Comparison of ENCODE assay signal across 21 cellular contexts in the genomic region with DNA sequence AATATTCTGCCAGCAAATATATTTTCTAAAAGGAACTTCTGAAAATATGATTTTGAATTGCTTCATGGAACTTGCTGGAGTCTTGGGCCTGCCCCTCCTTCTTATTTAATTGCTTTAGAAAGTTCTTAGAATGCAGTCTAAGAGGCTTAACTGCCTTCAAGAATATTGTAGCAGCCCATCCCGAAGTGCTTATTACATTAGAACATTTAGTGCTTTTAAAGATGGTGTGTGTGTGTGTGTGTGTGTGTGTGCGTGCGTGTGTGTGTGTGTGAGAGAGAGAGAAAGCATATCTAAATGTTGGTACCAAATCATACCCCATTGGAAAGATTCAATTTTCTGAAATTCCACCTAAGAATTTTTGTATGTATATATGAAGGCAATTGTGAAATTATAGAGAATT.
DNase-seq lines count a peak whose midpoint lies in the region; ATAC-seq and TF ChIP-seq lines count a peak whose summit lies in the region.
"Had no signal": no experiment of that assay in that cellular context is flagged by ENCODE, and none has a peak within 500 bp of the region (broad histone marks: within the 10 kb centered on the region; RNA-seq: fewer than 3 reads in every experiment).

No MANE protein-coding gene starts in this region.

- H3K4me3 Mint-ChIP-seq in activated CD4-positive, alpha-beta T cell treated with anti-CD3 and anti-CD28 coated beads, Interleukin-2, amount 10 ng/mL, durations not matched to agents 24 days and 14 days = no peak overlapping the region
- no peak overlapping the region for H3K4me3 Mint-ChIP-seq in mesothelial cell of epicardium
- H3K4me3 Mint-ChIP-seq: B cell; CD8-positive, alpha-beta T cell; HFFc6; IgD-negative memory B cell had no signal

- H3K4me3 ChIP-seq in tibial nerve = no peak overlapping the region
- H3K4me3 ChIP-seq: A549; BLaER1 treated with 17β-estradiol and CSF1 and Interleukin-3, amounts not matched to agents 10 nM and 100 nM had no signal

- ATAC-seq in HG03442 (IDR thresholded peaks at IDR 0.05; ENCODE audit: unreplicated experiment) = no peak
- no peak for ATAC-seq in activated naive CD4-positive, alpha-beta T cell treated with anti-CD3 and anti-CD28 coated beads, Interleukin-2, amount 50 U/mL, for 72 hours
- ATAC-seq: A549; CD8-positive, alpha-beta T cell; HCT116; HepG2 had no signal

- no peak for TF ChIP-seq EP300 in tibial nerve (IDR thresholded peaks at IDR 0.05)

- no peaks in the 10 kb centered on the region for H3K9me3 Mint-ChIP-seq in activated CD4-positive, alpha-beta T cell treated with anti-CD3 and anti-CD28 coated beads, Interleukin-2, amount 10 ng/mL, durations not matched to agents 24 days and 14 days
- peaks cover 4% of the 10 kb centered on the region for H3K9me3 Mint-ChIP-seq in mesothelial cell of epicardium
- H3K9me3 Mint-ChIP-seq in activated naive CD4-positive, alpha-beta T cell treated with anti-CD3 and anti-CD28 coated beads, Interleukin-2, amount 50 U/mL, for 72 hours = peaks cover 9 to 12% of the 10 kb centered on the region in 2 donors
- H3K9me3 Mint-ChIP-seq: CD8-positive, alpha-beta T cell had no signal

- intact Hi-C loops in activated CD4-positive, alpha-beta T cell treated with anti-CD3 and anti-CD28 coated beads, Interleukin-2, amount 10 ng/mL, durations not matched to agents 24 days and 14 days (cut with micrococcal nuclease) = no loop called here

- 78 to 80% methylated on average over 3 of the region's 3 CpGs for WGBS in tibial nerve, 2 donors

- no peak overlapping the region for H3K27ac Mint-ChIP-seq in activated CD4-positive, alpha-beta T cell treated with anti-CD3 and anti-CD28 coated beads, Interleukin-2, amount 10 ng/mL, durations not matched to agents 24 days and 14 days
- H3K27ac Mint-ChIP-seq in mesothelial cell of epicardium = peak overlapping the region; percentile 64
- no peak overlapping the region for H3K27ac Mint-ChIP-seq in activated naive CD4-positive, alpha-beta T cell treated with anti-CD3 and anti-CD28 coated beads, Interleukin-2, amount 50 U/mL, for 72 hours
- H3K27ac Mint-ChIP-seq: B cell; CD8-positive, alpha-beta T cell; HFFc6; IgD-negative memory B cell had no signal

- TF ChIP-seq POLR2A in tibial nerve (IDR thresholded peaks at IDR 0.05) = no peak

- no peaks in the 10 kb centered on the region for H3K36me3 Mint-ChIP-seq in activated CD4-positive, alpha-beta T cell treated with anti-CD3 and anti-CD28 coated beads, Interleukin-2, amount 10 ng/mL, durations not matched to agents 24 days and 14 days (ENCODE audit: low read depth)
- H3K36me3 Mint-ChIP-seq in mesothelial cell of epicardium = no peaks in the 10 kb centered on the region
- H3K36me3 Mint-ChIP-seq in activated naive CD4-positive, alpha-beta T cell treated with anti-CD3 and anti-CD28 coated beads, Interleukin-2, amount 50 U/mL, for 72 hours = no peaks in the 10 kb centered on the region
- H3K36me3 Mint-ChIP-seq: CD8-positive, alpha-beta T cell; IgD-negative memory B cell had no signal

- H3K27me3 ChIP-seq in tibial nerve = no peaks in the 10 kb centered on the region
- H3K27me3 ChIP-seq: BLaER1 treated with 17β-estradiol and CSF1 and Interleukin-3, amounts not matched to agents 10 nM and 100 nM had no signal

- peak; percentile 4 for DNase-seq in activated CD4-positive, alpha-beta T cell treated with anti-CD3 and anti-CD28 coated beads, Interleukin-2, amount 10 ng/mL, durations not matched to agents 24 days and 14 days
- no peak for DNase-seq in activated CD4-positive, alpha-beta T cell treated with anti-CD3 and anti-CD28 coated beads, Interleukin-2, amount 50 U/mL, for 1 hour
- no peak for DNase-seq in epithelial cell of prostate (ENCODE audit: low read depth, low spot score)
- no peak for DNase-seq in mesothelial cell of epicardium (ENCODE audit: low spot score in 2 of 2, unreplicated experiment in 2 of 2)
- DNase-seq in activated naive CD4-positive, alpha-beta T cell treated with anti-CD3 and anti-CD28 coated beads, Interleukin-2, amount 50 U/mL, for 72 hours (ENCODE audit: low spot score in 2 of 2) = no peak
- no peak for DNase-seq in DMS114 treated with DMSO at 0.1 percent for 48 hours (lab: John Stamatoyannopoulos, UW; ENCODE audit: unreplicated experiment)
- DNase-seq in tibial nerve (ENCODE audit: low spot score in 2 of 2) = no peak
- DNase-seq: CD8-positive, alpha-beta T cell; DMS 273 treated with DMSO at 0.1 percent for 48 hours; GDM1; GOT3; H7; HFFc6 had no signal

- H3K4me1 Mint-ChIP-seq in activated CD4-positive, alpha-beta T cell treated with anti-CD3 and anti-CD28 coated beads, Interleukin-2, amount 10 ng/mL, durations not matched to agents 24 days and 14 days = no peaks in the 10 kb centered on the region
- peaks cover 44% of the 10 kb centered on the region for H3K4me1 Mint-ChIP-seq in mesothelial cell of epicardium
- H3K4me1 Mint-ChIP-seq: B cell, IgD-negative memory B cell had no signal

- H3K4me1 ChIP-seq in tibial nerve = no peaks in the 10 kb centered on the region
- H3K4me1 ChIP-seq: A549; BLaER1 treated with 17β-estradiol and CSF1 and Interleukin-3, amounts not matched to agents 10 nM and 100 nM had no signal

- H3K27me3 Mint-ChIP-seq in activated CD4-positive, alpha-beta T cell treated with anti-CD3 and anti-CD28 coated beads, Interleukin-2, amount 10 ng/mL, durations not matched to agents 24 days and 14 days = no peaks in the 10 kb centered on the region
- no peaks in the 10 kb centered on the region for H3K27me3 Mint-ChIP-seq in mesothelial cell of epicardium (ENCODE audit: low read depth)
- H3K27me3 Mint-ChIP-seq: IgD-negative memory B cell had no signal

- TF ChIP-seq CTCF in mesothelial cell of epicardium (IDR thresholded peaks at IDR 0.05; ENCODE audit: unreplicated experiment) = no peak
- TF ChIP-seq CTCF in tibial nerve (IDR thresholded peaks at IDR 0.05) = no peak

- no peaks in the 10 kb centered on the region for H3K9me3 ChIP-seq in tibial nerve
- H3K9me3 ChIP-seq: A549 had no signal

- H3K27ac ChIP-seq in epithelial cell of prostate (peak overlapping the region; percentile 36), tibial nerve (no peak overlapping the region)
- H3K27ac ChIP-seq: 22Rv1; A549; BLaER1 treated with 17β-estradiol and CSF1 and Interleukin-3, amounts not matched to agents 10 nM and 100 nM had no signal

- no peaks in the 10 kb centered on the region for H3K36me3 ChIP-seq in tibial nerve
- H3K36me3 ChIP-seq: BLaER1 treated with 17β-estradiol and CSF1 and Interleukin-3, amounts not matched to agents 10 nM and 100 nM had no signal
